34 cellular contexts compared by ENCODE assay signal in the genomic region with DNA sequence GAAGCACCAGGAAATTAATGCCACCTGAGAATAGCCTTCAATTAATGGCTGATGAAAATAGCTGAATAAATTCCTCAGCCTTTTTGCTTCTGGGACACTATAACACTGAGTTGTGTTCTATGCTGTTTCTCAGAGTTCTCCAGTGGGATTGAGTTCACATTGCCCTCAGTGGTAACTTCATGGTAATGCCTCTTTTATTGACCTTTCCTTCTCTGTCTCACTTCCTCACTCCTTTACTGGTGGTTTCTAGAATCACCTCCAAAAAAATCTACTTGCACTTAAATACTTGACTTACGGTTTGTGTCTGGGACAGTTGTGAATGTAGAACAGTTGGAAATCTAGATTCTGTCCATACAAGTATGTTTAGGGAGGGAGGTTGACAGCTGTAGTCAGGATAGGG.
"Had no signal": no experiment of that assay in that cellular context is flagged by ENCODE, and none has a peak within 500 bp of the region (broad histone marks: within the 10 kb centered on the region; RNA-seq: fewer than 3 reads in every experiment).

No MANE protein-coding gene starts in this region.

- H3K27ac ChIP-seq: KMS-11 had no signal

- H3K9me3 ChIP-seq: MG63 had no signal

- H3K27me3 ChIP-seq: MG63 had no signal

- DNase-seq: Karpas-422, Kasumi-1, MG63, MM.1S, MV-4-11, NCI-H1048, NCI-H1092, NCI-H1092 treated with DMSO at 0.1 percent for 48 hours, NCI-H1105, NCI-H1105 treated with DMSO at 0.1 percent for 48 hours, NCI-H1417, NCI-H1417 treated with DMSO at 0.1 percent for 48 hours, NCI-H1436, NCI-H1436 treated with DMSO at 0.1 percent for 48 hours, NCI-H146, NCI-H1694, NCI-H1694 treated with DMSO at 0.1 percent for 48 hours, NCI-H187, NCI-H187 treated with DMSO at 0.1 percent for 48 hours, NCI-H1930, NCI-H2029, NCI-H2029 treated with DMSO at 0.1 percent for 48 hours, NCI-H2081, NCI-H2081 treated with DMSO at 0.1 percent for 48 hours, NCI-H2107, NCI-H2171, NCI-H2171 treated with DMSO at 0.1 percent for 48 hours, NCI-H2227 treated with DMSO at 0.1 percent for 48 hours, NCI-H226, NCI-H345, NCI-H446, NCI-H446 treated with DMSO at 0.1 percent for 48 hours, NCI-H510A had no signal

- H3K4me3 ChIP-seq: MG63 had no signal

- H3K36me3 ChIP-seq: MG63 had no signal
